ENCODE assay signal across 20 cellular contexts in genomic region chr4:15031197-15031596, GRCh38.
"Had no signal": no experiment of that assay in that cellular context is flagged by ENCODE, and none has a peak within 500 bp of the region (broad histone marks: within the 10 kb centered on the region; RNA-seq: fewer than 3 reads in every experiment).

No MANE protein-coding gene starts in this region.

- H3K36me3 ChIP-seq: colonic mucosa, thyroid gland had no signal

- H3K9me3 ChIP-seq: body of pancreas, colonic mucosa, thyroid gland had no signal

- H3K4me3 ChIP-seq: body of pancreas, colonic mucosa, thyroid gland had no signal

- H3K27ac Mint-ChIP-seq: activated naive CD4-positive, alpha-beta T cell treated with anti-CD3 and anti-CD28 coated beads, Interleukin-2, amount 50 U/mL, for 72 hours; memory B cell; naive thymus-derived CD8-positive, alpha-beta T cell had no signal

- H3K27me3 ChIP-seq: body of pancreas, colonic mucosa, thyroid gland had no signal

- DNase-seq: activated CD4-positive, alpha-beta T cell treated with anti-CD3 and anti-CD28 coated beads, Interleukin-2, amount 50 U/mL, for 1 hour; activated CD8-positive, alpha-beta memory T cell treated with anti-CD3 and anti-CD28 coated beads for 24 hours; activated CD8-positive, alpha-beta memory T cell treated with anti-CD3 and anti-CD28 coated beads, Interleukin-2, amount 50 U/mL, for 48 hours; activated gamma-delta T cell; activated T-cell treated with anti-CD3 and anti-CD28 coated beads, Interleukin-2, amount 50 U/mL, for 48 hours; body of pancreas; caudate nucleus; colonic mucosa; naive thymus-derived CD8-positive, alpha-beta T cell; posterior cingulate gyrus; retina; stimulated activated CD4-positive, alpha-beta T cell treated with anti-CD3 and anti-CD28 coated beads, Interleukin-12 subunit alpha, Interleukin-12 subunit beta, amount 100 ng/mL, for 4 hours; stimulated activated CD4-positive, alpha-beta T cell treated with anti-CD3 and anti-CD28 coated beads, Interleukin-1b, Interleukin-23, amount 100 ng/mL, for 48 hours; stimulated activated CD8-positive, alpha-beta memory T cell treated with anti-CD3 and anti-CD28 coated beads, Interleukin-4, amount 100 ng/mL, for 48 hours; stimulated activated naive CD4-positive, alpha-beta T cell; T-helper 1 cell; T-helper 9 cell; thyroid gland had no signal

- H3K27me3 Mint-ChIP-seq: memory B cell; naive thymus-derived CD8-positive, alpha-beta T cell had no signal

- ATAC-seq: activated naive CD4-positive, alpha-beta T cell treated with anti-CD3 and anti-CD28 coated beads, Interleukin-2, amount 50 U/mL, for 72 hours; body of pancreas; naive thymus-derived CD8-positive, alpha-beta T cell had no signal

- H3K4me1 ChIP-seq: colonic mucosa had no signal

- H3K4me3 Mint-ChIP-seq: memory B cell; naive thymus-derived CD8-positive, alpha-beta T cell had no signal

- H3K9me3 Mint-ChIP-seq: activated naive CD4-positive, alpha-beta T cell treated with anti-CD3 and anti-CD28 coated beads, Interleukin-2, amount 50 U/mL, for 72 hours; memory B cell; naive thymus-derived CD8-positive, alpha-beta T cell had no signal

- H3K27ac ChIP-seq: body of pancreas, colonic mucosa, thyroid gland had no signal
